ENCODE assay signal across 10 cellular contexts in the genomic region with DNA sequence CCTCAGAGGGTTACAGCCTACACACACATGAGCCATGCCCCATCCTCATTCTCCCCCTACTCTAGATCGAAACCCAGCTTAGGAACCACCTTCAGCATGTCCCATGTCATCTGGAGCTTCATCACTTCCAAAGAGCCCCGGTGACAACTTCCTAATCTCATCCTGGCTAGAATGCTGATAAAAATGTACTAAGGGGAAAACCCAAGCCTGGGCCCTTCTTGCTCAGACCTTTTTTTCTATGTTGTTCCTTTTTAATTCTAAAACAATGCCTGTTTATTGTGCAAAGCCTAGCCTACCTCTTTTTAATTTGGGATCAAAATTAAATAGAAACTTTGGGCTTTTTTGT. TPM values are rescaled to one million over a fixed set of nuclear protein-coding genes. Genes with fewer than 3 reads are reported as not detected.
A peak's percentile ranks its signal among the peaks of the same experiment; 100 is the strongest.
DNase-seq lines count a peak whose midpoint lies in the region; ATAC-seq, FAIRE-seq and TF ChIP-seq lines count a peak whose summit lies in the region.
"Had no signal": no experiment of that assay in that cellular context is flagged by ENCODE, and none has a peak within 500 bp of the region (broad histone marks: within the 10 kb centered on the region; RNA-seq: fewer than 3 reads in every experiment).

No MANE protein-coding gene starts in this region.

- no peaks in the 10 kb centered on the region for H4K20me1 ChIP-seq in HepG2 (ENCODE audit: insufficient read depth, low read length)

- peaks cover 55% of the 10 kb centered on the region for H3K4me1 Mint-ChIP-seq in activated T-cell treated with anti-CD3 and anti-CD28 coated beads, Interleukin-2, amount 50 U/mL, for 24 hours (ENCODE audit: low read depth)
- H3K4me1 Mint-ChIP-seq in activated T-cell treated with anti-CD3 and anti-CD28 coated beads, Interleukin-2, amount 50 U/mL, for 4 hours (ENCODE audit: low read depth): peaks cover 23% of the 10 kb centered on the region

- BruUV-seq in HepG2 (replicated peaks; lab: Mats Ljungman, UMichigan): TSS peak; percentile 93

- H3K4me1 ChIP-seq in HepG2 (ENCODE audit: insufficient read depth, low read length): peaks cover 93% of the 10 kb centered on the region
- H3K4me1 ChIP-seq in tibial artery: peaks cover 0 to 30% (median 18%) of the 10 kb centered on the region in 4 donors

- ATAC-seq in activated T-cell treated with anti-CD3 and anti-CD28 coated beads, Interleukin-2, amount 50 U/mL, for 4 hours: no peak
- ATAC-seq in HepG2 (no peak), Right ventricle myocardium superior (ENCODE audit: poor library complexity) (no peak), HG03039 (IDR thresholded peaks at IDR 0.05; ENCODE audit: unreplicated experiment) (no peak), GM18498 (IDR thresholded peaks at IDR 0.05; ENCODE audit: unreplicated experiment) (no peak)

- no peaks in the 10 kb centered on the region for H3K79me2 ChIP-seq in HepG2 (ENCODE audit: insufficient read depth, low read length)

- TF ChIP-seq EP300 in HepG2 (IDR thresholded peaks at IDR 0.05; ENCODE audit: low read depth in 2 of 2, low read length in 2 of 2) (no peak), HepG2 (CRISPR knock-in tag; IDR thresholded peaks at IDR 0.05; ENCODE audit: borderline replicate concordance) (no peak)

- no peaks in the 10 kb centered on the region for H3K9me3 ChIP-seq in HepG2 (ENCODE audit: low read length)
- no peaks in the 10 kb centered on the region for H3K9me3 ChIP-seq in tibial artery
- H3K9me3 ChIP-seq: BE2C had no signal

- no peaks in the 10 kb centered on the region for H3K27me3 Mint-ChIP-seq in activated T-cell treated with anti-CD3 and anti-CD28 coated beads, Interleukin-2, amount 50 U/mL, for 24 hours
- H3K27me3 Mint-ChIP-seq in activated T-cell treated with anti-CD3 and anti-CD28 coated beads, Interleukin-2, amount 50 U/mL, for 4 hours (ENCODE audit: low read depth): no peaks in the 10 kb centered on the region

- no peak for FAIRE-seq in HepG2 (lab: Jason Lieb, UNC)

- intact Hi-C loops in HepG2 (cut with micrococcal nuclease; ENCODE audit: unreplicated experiment) (loop anchor here (1.0 to 2.0 kb wide), 4 partner anchors 15 to 77 kb away; partner anchors contain the start of gene NT5E), tibial artery (cut with DNase I; ENCODE audit: low total_unique reads) (no loop called here), Right ventricle myocardium superior (cut with DNase I) (no loop called here)

- WGBS in HepG2 (ENCODE audit: low lambda C conversion rate): 13% methylated on average over 2 of the region's 2 CpGs

- POLR2A ChIA-PET in RWPE1 (lab: Yijun Ruan, JAX; ENCODE audit: low non-redundant PET): no interaction called here
- POLR2A ChIA-PET in HepG2 (lab: Yijun Ruan, JAX): interaction anchor here (1.5 to 3.3 kb wide), 4 partner anchors 9 to 272 kb away, joined by 6 to 99 read pairs (median 10); partner anchors contain the start of gene NT5E

- in situ Hi-C loops in HepG2 (cut with HindIII; ENCODE audit: extremely low pct_ligation_motif_present, low pct_unique_long_range_greater_than_20kb): loop anchor here (5.0 kb wide), 1 partner anchor 36 kb away; no protein-coding TSS in a partner anchor

- H3K4me2 ChIP-seq in HepG2 (ENCODE audit: low read depth, low read length): peak overlapping the region; percentile 94

- H3K9me3 Mint-ChIP-seq in activated T-cell treated with anti-CD3 and anti-CD28 coated beads, Interleukin-2, amount 50 U/mL, for 24 hours: no peaks in the 10 kb centered on the region
- no peaks in the 10 kb centered on the region for H3K9me3 Mint-ChIP-seq in activated T-cell treated with anti-CD3 and anti-CD28 coated beads, Interleukin-2, amount 50 U/mL, for 4 hours

- peak overlapping the region; percentile 82 for H3K9ac ChIP-seq in HepG2 (ENCODE audit: insufficient read depth, low read depth, low read length)

- no peak for TF ChIP-seq POLR2A in HepG2 (IDR thresholded peaks at IDR 0.05; ENCODE audit: insufficient read depth in 1 of 2, low read depth in 2 of 2, low read length in 2 of 2)

- no peak for DNase-seq in activated T-cell treated with anti-CD3 and anti-CD28 coated beads, Interleukin-2, amount 50 U/mL, for 24 hours
- no peak for DNase-seq in activated T-cell treated with anti-CD3 and anti-CD28 coated beads, Interleukin-2, amount 50 U/mL, for 4 hours
- DNase-seq in RWPE1 (ENCODE audit: low spot score): no peak
- DNase-seq in HepG2 (ENCODE audit: low spot score): no peak
- DNase-seq in tibial artery: no peak
- no peak for DNase-seq in Right ventricle myocardium superior
- DNase-seq: aorta, BE2C had no signal

- TF ChIP-seq CTCF in RWPE1 (conservative IDR thresholded peaks at IDR 0.05; ENCODE audit: low read depth) (no peak), HepG2 (CRISPR knock-in tag; IDR thresholded peaks at IDR 0.05) (no peak), tibial artery (IDR thresholded peaks at IDR 0.05) (no peak)

- H3K4me3 Mint-ChIP-seq in activated T-cell treated with anti-CD3 and anti-CD28 coated beads, Interleukin-2, amount 50 U/mL, for 24 hours: no peak overlapping the region
- no peak overlapping the region for H3K4me3 Mint-ChIP-seq in activated T-cell treated with anti-CD3 and anti-CD28 coated beads, Interleukin-2, amount 50 U/mL, for 4 hours

- no peak overlapping the region for H2AFZ ChIP-seq in HepG2 (ENCODE audit: low read length)

- H3K27me3 ChIP-seq in HepG2 (ENCODE audit: control insufficient read depth in 1 of 2, insufficient read depth in 2 of 2, low read length in 2 of 2): no peaks in the 10 kb centered on the region
- H3K27me3 ChIP-seq in tibial artery: no peaks in the 10 kb centered on the region
- H3K27me3 ChIP-seq: BE2C had no signal

- peak overlapping the region; percentile 26 to 65 (median 35) for H3K4me3 ChIP-seq in HepG2 (replicated peaks in 1 of 3; ENCODE audit: insufficient read depth in 1 of 3, low read depth in 2 of 3, low read length in 3 of 3)
- no peak overlapping the region for H3K4me3 ChIP-seq in tibial artery

- H3K36me3 Mint-ChIP-seq in activated T-cell treated with anti-CD3 and anti-CD28 coated beads, Interleukin-2, amount 50 U/mL, for 24 hours (ENCODE audit: low read depth): no peaks in the 10 kb centered on the region
- H3K36me3 Mint-ChIP-seq in activated T-cell treated with anti-CD3 and anti-CD28 coated beads, Interleukin-2, amount 50 U/mL, for 4 hours (ENCODE audit: insufficient read depth): no peaks in the 10 kb centered on the region

- TF ChIP-seq RAD21 in HepG2 (CRISPR knock-in tag; IDR thresholded peaks at IDR 0.05): no peak

- H3K27ac Mint-ChIP-seq in activated T-cell treated with anti-CD3 and anti-CD28 coated beads, Interleukin-2, amount 50 U/mL, for 24 hours: peak overlapping the region; percentile 20

- H3K27ac ChIP-seq in RWPE1 (peak overlapping the region; percentile 95), HepG2 (ENCODE audit: extremely low read length, insufficient read depth, low read length) (peak overlapping the region; percentile 98), tibial artery (peak overlapping the region; percentile 16 to 44)

- no peaks in the 10 kb centered on the region for H3K36me3 ChIP-seq in HepG2 (replicated peaks in 1 of 2; ENCODE audit: control insufficient read depth in 1 of 2, insufficient read depth in 2 of 2, low read length in 2 of 2)
- no peaks in the 10 kb centered on the region for H3K36me3 ChIP-seq in tibial artery
- H3K36me3 ChIP-seq: BE2C had no signal

- CTCF ChIA-PET in RWPE1 (lab: Yijun Ruan, JAX) (no interaction called here), HepG2 (lab: Yijun Ruan, JAX; ENCODE audit: low intra/inter-chr PET ratio, low total read pairs) (no interaction called here)

TF ChIP-seq in HepG2, 621 proteins besides CTCF, POLR2A, EP300 and RAD21 (continues in another document):
- TF ChIP-seq CHCHD3 (CRISPR knock-in tag; IDR thresholded peaks at IDR 0.05): no peak
- TF ChIP-seq IKZF4 (CRISPR knock-in tag; IDR thresholded peaks at IDR 0.05; ENCODE audit: borderline replicate concordance, low read depth, not compliant biosample characterization): peak; percentile 40
- TF ChIP-seq ZNF263 (CRISPR knock-in tag; IDR thresholded peaks at IDR 0.05): peak; percentile 76; the same call in 1 of the 2 replicates
- TF ChIP-seq ZNF235 (CRISPR knock-in tag; IDR thresholded peaks at IDR 0.05; ENCODE audit: borderline replicate concordance): no peak
- peak; percentile 9; the same call in 1 of the 2 replicates for TF ChIP-seq POLR2AphosphoS5 (IDR thresholded peaks at IDR 0.05; ENCODE audit: low read depth, low read length)
- 0 out of 2 replicates have a peak, but pooled peaks have one; percentile 23 for TF ChIP-seq ZNF670 (CRISPR knock-in tag; IDR thresholded peaks at IDR 0.05; ENCODE audit: borderline replicate concordance)
- 0 out of 2 replicates have a peak, but pooled peaks have one; percentile 9 for TF ChIP-seq TAF1 (CRISPR knock-in tag; IDR thresholded peaks at IDR 0.05)
- TF ChIP-seq ZNF737 (CRISPR knock-in tag; IDR thresholded peaks at IDR 0.05; ENCODE audit: borderline replicate concordance): no peak
- TF ChIP-seq POLR2G (IDR thresholded peaks at IDR 0.05; ENCODE audit: low read depth, low read length): peak; percentile 33; the same call in 1 of the 2 replicates

RNA-seq across cellular contexts. Expression of gene NT5E, which starts 44.1 kb away (rescaled TPM):
- 10 to 100 TPM in 2 of 3 donors, 1 to 10 TPM in 1; 9.4 to 18.4 (median 13.4) TPM for total RNA-seq in activated T-cell treated with anti-CD3 and anti-CD28 coated beads, Interleukin-2, amount 50 U/mL, for 4 hours
- total RNA-seq in HepG2 (2016; rRNA removed; fragmentation: Illumina TruSeq; extraction: Trizol): 6.4 and 9.5 TPM in 2 replicates
- 2.7 and 3.2 TPM in 2 replicates for total RNA-seq in HepG2 (2016; cell fraction: cytosol; rRNA removed; fragmentation: Illumina TruSeq; extraction: Trizol; ENCODE audit: low read depth)
- 6.5 and 9.4 TPM in 2 replicates for total RNA-seq in HepG2 (2016; cell fraction: insoluble cytoplasmic fraction; rRNA removed; fragmentation: Illumina TruSeq; extraction: Trizol)
- 4.5 and 4.6 TPM in 2 replicates for total RNA-seq in HepG2 (2016; cell fraction: membrane; rRNA removed; fragmentation: Illumina TruSeq; extraction: Trizol)
- total RNA-seq in HepG2 (2016; cell fraction: nucleus; rRNA removed; fragmentation: Illumina TruSeq; extraction: Trizol): 11.7 and 12.4 TPM in 2 replicates
- polyA plus RNA-seq in HepG2 (2011; rRNA removed): 33.0 and 40.6 TPM in 2 replicates
- polyA plus RNA-seq in HepG2 (2011; cell fraction: cytosol; rRNA removed): 28.1 and 33.2 TPM in 2 replicates
- 38.4 and 39.5 TPM in 2 replicates for polyA plus RNA-seq in HepG2 (2011; cell fraction: nucleus; rRNA removed)
- 41.1 and 41.9 TPM in 2 replicates for polyA plus RNA-seq in HepG2 (2012)
- 1.8 and 3.1 TPM in 2 replicates for polyA plus RNA-seq in HepG2 (2016; cell fraction: cytosol; fragmentation: Illumina TruSeq; extraction: Trizol; ENCODE audit: low read depth)
- polyA plus RNA-seq in HepG2 (2016; cell fraction: insoluble cytoplasmic fraction; fragmentation: Illumina TruSeq; extraction: Trizol; ENCODE audit: low read depth): 5.9 and 6.0 TPM in 2 replicates
- polyA plus RNA-seq in HepG2 (2016; cell fraction: membrane; fragmentation: Illumina TruSeq; extraction: Trizol; ENCODE audit: low read depth): 3.5 and 3.7 TPM in 2 replicates
- 12.7 and 12.8 TPM in 2 replicates for polyA plus RNA-seq in HepG2 (2016; cell fraction: nucleus; fragmentation: Illumina TruSeq; extraction: Trizol; ENCODE audit: insufficient read depth, low read depth)
- 4.8 and 51.2 TPM in 2 replicates for polyA minus RNA-seq in HepG2 (2011; rRNA and poly(A)+ RNA removed; ENCODE audit: low replicate concordance)
- polyA minus RNA-seq in HepG2 (2011; cell fraction: cytosol; rRNA and poly(A)+ RNA removed): 40.8 and 61.8 TPM in 2 replicates
- 27.0 and 35.1 TPM in 2 replicates for polyA minus RNA-seq in HepG2 (2011; cell fraction: nucleus; rRNA and poly(A)+ RNA removed)
- 4.2 TPM for total RNA-seq in Right ventricle myocardium superior

Comparison
In these comparisons a context has a peak if more than half of its experiments do, and no peak if none do; other contexts are left out.
1. H3K27ac ChIP-seq: peak in every context shown above with its lines; median percentile 98 in HepG2; 95 in RWPE1; 30 in tibial artery.
2. H3K4me3 ChIP-seq: peak in HepG2 (3 of 3); none in tibial artery (0 of 2).